Comparison of ENCODE assay signal across 28 cellular contexts in genomic region chr15:54226455-54226854, GRCh38.
"Had no signal": no experiment of that assay in that cellular context is flagged by ENCODE, and none has a peak within 500 bp of the region (broad histone marks: within the 10 kb centered on the region; RNA-seq: fewer than 3 reads in every experiment).

No MANE protein-coding gene starts in this region.

- H3K36me3 ChIP-seq: colonic mucosa, esophagus muscularis mucosa, esophagus squamous epithelium, gastrocnemius medialis, gastroesophageal sphincter, heart left ventricle, heart right ventricle had no signal

- ATAC-seq: effector memory CD8-positive, alpha-beta T cell; esophagus mucosa; foreskin keratinocyte; gastrocnemius medialis; gastroesophageal sphincter; heart left ventricle; heart right ventricle had no signal

- H3K27ac ChIP-seq: colonic mucosa, coronary artery, dorsolateral prefrontal cortex, epithelial cell of prostate, esophagus muscularis mucosa, esophagus squamous epithelium, foreskin keratinocyte, gastrocnemius medialis, gastroesophageal sphincter, heart left ventricle, heart right ventricle had no signal

- H3K4me3 ChIP-seq: colonic mucosa, coronary artery, dorsolateral prefrontal cortex, esophagus muscularis mucosa, esophagus squamous epithelium, gastrocnemius medialis, gastroesophageal sphincter, heart left ventricle, heart right ventricle had no signal

- DNase-seq: colonic mucosa; cortex of kidney; dermis blood vessel endothelial cell; dorsolateral prefrontal cortex; effector CD4-positive, alpha-beta T cell; effector CD8-positive, alpha-beta T cell; effector memory CD4-positive, alpha-beta T cell; effector memory CD8-positive, alpha-beta T cell; endodermal cell; erythroblast; esophagus squamous epithelium; foreskin fibroblast; foreskin keratinocyte; foreskin melanocyte; gastrocnemius medialis; glutamatergic neuron; head of caudate nucleus; heart left ventricle; heart right ventricle had no signal

- H3K4me1 ChIP-seq: colonic mucosa, esophagus muscularis mucosa, esophagus squamous epithelium, foreskin keratinocyte, gastrocnemius medialis, gastroesophageal sphincter, heart left ventricle, heart right ventricle had no signal

- H3K9me3 ChIP-seq: colonic mucosa, gastrocnemius medialis had no signal

- FAIRE-seq: colon, endometrium, endothelial cell of umbilical vein, frontal cortex had no signal

- H3K27me3 ChIP-seq: colonic mucosa, dorsolateral prefrontal cortex, esophagus muscularis mucosa, esophagus squamous epithelium, foreskin keratinocyte, gastrocnemius medialis, gastroesophageal sphincter, heart left ventricle, heart right ventricle had no signal
